Comparison of ENCODE assay signal across 8 cellular contexts in the genomic region with DNA sequence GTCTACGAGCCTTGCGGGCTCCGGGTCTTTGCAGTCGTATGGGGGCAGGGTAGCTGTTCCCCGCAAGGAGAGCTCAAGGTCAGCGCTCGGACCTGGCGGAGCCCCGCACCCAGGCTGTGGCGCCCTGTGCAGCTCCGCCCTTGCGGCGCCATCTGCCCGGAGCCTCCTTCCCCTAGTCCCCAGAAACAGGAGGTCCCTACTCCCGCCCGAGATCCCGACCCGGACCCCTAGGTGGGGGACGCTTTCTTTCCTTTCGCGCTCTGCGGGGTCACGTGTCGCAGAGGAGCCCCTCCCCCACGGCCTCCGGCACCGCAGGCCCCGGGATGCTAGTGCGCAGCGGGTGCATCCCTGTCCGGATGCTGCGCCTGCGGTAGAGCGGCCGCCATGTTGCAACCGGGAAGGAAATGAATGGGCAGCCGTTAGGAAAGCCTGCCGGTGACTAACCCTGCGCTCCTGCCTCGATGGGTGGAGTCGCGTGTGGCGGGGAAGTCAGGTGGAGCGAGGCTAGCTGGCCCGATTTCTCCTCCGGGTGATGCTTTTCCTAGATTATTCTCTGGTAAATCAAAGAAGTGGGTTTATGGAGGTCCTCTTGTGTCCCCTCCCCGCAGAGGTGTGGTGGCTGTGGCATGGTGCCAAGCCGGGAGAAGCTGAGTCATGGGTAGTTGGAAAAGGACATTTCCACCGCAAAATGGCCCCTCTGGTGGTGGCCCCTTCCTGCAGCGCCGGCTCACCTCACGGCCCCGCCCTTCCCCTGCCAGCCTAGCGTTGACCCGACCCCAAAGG. TPM values are rescaled to one million over a fixed set of nuclear protein-coding genes. Genes with fewer than 3 reads are reported as not detected.
A peak's percentile ranks its signal among the peaks of the same experiment; 100 is the strongest.
DNase-seq lines count a peak whose midpoint lies in the region; ATAC-seq, FAIRE-seq and TF ChIP-seq lines count a peak whose summit lies in the region.

No MANE protein-coding gene starts in this region.

- no peak for TF ChIP-seq EP300 in HepG2 (IDR thresholded peaks at IDR 0.05; ENCODE audit: low read depth in 2 of 2, low read length in 2 of 2)
- TF ChIP-seq EP300 in HepG2 (CRISPR knock-in tag; IDR thresholded peaks at IDR 0.05; ENCODE audit: borderline replicate concordance), result no peak

- H3F3A ChIP-seq in DOHH2 (ENCODE audit: control insufficient read depth, insufficient read depth), result peaks cover 80% of the 10 kb centered on the region

- H3K4me1 Mint-ChIP-seq in activated CD4-positive, alpha-beta T cell treated with anti-CD3 and anti-CD28 coated beads, Interleukin-2, amount 10 ng/mL, durations not matched to agents 24 days and 14 days, result peaks cover 50% of the 10 kb centered on the region

- in situ Hi-C loops in HepG2 (cut with HindIII; ENCODE audit: extremely low pct_ligation_motif_present, low pct_unique_long_range_greater_than_20kb), result loop anchor here (10.0 kb wide), 1 partner anchor 110 kb away; no protein-coding TSS in a partner anchor

- intact Hi-C loops in activated CD4-positive, alpha-beta T cell treated with anti-CD3 and anti-CD28 coated beads, Interleukin-2, amount 10 ng/mL, durations not matched to agents 24 days and 14 days (cut with micrococcal nuclease), result loop anchor here (1.0 to 2.0 kb wide), 7 partner anchors 22 to 338 kb away; a partner anchor contains a TSS
- intact Hi-C loops in HepG2 (cut with micrococcal nuclease; ENCODE audit: unreplicated experiment), result loop anchor here (10.0 kb wide), 2 partner anchors 60 to 190 kb away; a partner anchor contains a TSS

- H3K27me3 ChIP-seq in DOHH2 (ENCODE audit: control insufficient read depth, low read length) (no peaks in the 10 kb centered on the region), HepG2 (ENCODE audit: control insufficient read depth in 1 of 2, insufficient read depth in 2 of 2, low read length in 2 of 2) (no peaks in the 10 kb centered on the region; a peak in 1 of 5 replicates)

- H3K36me3 Mint-ChIP-seq in activated CD4-positive, alpha-beta T cell treated with anti-CD3 and anti-CD28 coated beads, Interleukin-2, amount 10 ng/mL, durations not matched to agents 24 days and 14 days (ENCODE audit: low read depth), result peaks cover 73% of the 10 kb centered on the region

- H3K9me3 Mint-ChIP-seq in activated CD4-positive, alpha-beta T cell treated with anti-CD3 and anti-CD28 coated beads, Interleukin-2, amount 10 ng/mL, durations not matched to agents 24 days and 14 days, result no peaks in the 10 kb centered on the region

- H2AFZ ChIP-seq in HepG2 (ENCODE audit: low read length), result no peak overlapping the region

- H3K36me3 ChIP-seq in DOHH2 (ENCODE audit: control insufficient read depth, low read length), result peaks cover 96% of the 10 kb centered on the region
- H3K36me3 ChIP-seq in HepG2 (replicated peaks in 1 of 2; ENCODE audit: control insufficient read depth in 1 of 2, insufficient read depth in 2 of 2, low read length in 2 of 2), result peaks cover 2 to 45% of the 10 kb centered on the region in 2 experiments

- H3K9ac ChIP-seq in HepG2 (ENCODE audit: insufficient read depth, low read depth, low read length), result peak overlapping the region; percentile 96

- WGBS in HepG2 (ENCODE audit: low lambda C conversion rate), result 0% methylated on average over 13 of the region's 55 CpGs

- no peak; a peak in 1 of 4 replicates for TF ChIP-seq POLR2A in HepG2 (IDR thresholded peaks at IDR 0.05; ENCODE audit: insufficient read depth in 1 of 2, low read depth in 2 of 2, low read length in 2 of 2)

- peaks cover 54% of the 10 kb centered on the region for H3K79me2 ChIP-seq in DOHH2 (ENCODE audit: control insufficient read depth, low read length)
- peaks cover 33% of the 10 kb centered on the region for H3K79me2 ChIP-seq in HepG2 (ENCODE audit: insufficient read depth, low read length)

- no peak; the same call in 1 of the 2 replicates for TF ChIP-seq RAD21 in HepG2 (CRISPR knock-in tag; IDR thresholded peaks at IDR 0.05)

- peak overlapping the region; percentile 92 for H3K4me3 Mint-ChIP-seq in activated CD4-positive, alpha-beta T cell treated with anti-CD3 and anti-CD28 coated beads, Interleukin-2, amount 10 ng/mL, durations not matched to agents 24 days and 14 days

- peak; percentile 78 for DNase-seq in NCI-H226
- DNase-seq in activated CD4-positive, alpha-beta T cell treated with anti-CD3 and anti-CD28 coated beads, Interleukin-2, amount 10 ng/mL, durations not matched to agents 24 days and 14 days, result peak; percentile 94
- peak; percentile 32 for DNase-seq in cortex of kidney (lab: John Stamatoyannopoulos, UW)
- peak; percentile 22 for DNase-seq in HepG2 (ENCODE audit: low spot score)
- DNase-seq in stimulated activated CD4-positive, alpha-beta T cell treated with anti-CD3 and anti-CD28 coated beads, Interleukin-2, amount 100 ng/mL, for 48 hours, result peak; percentile 70 to 71

- H3K4me3 ChIP-seq in DOHH2 (ENCODE audit: low read length), result peak overlapping the region; percentile 88
- peak overlapping the region; percentile 94 to 99 (median 97) for H3K4me3 ChIP-seq in HepG2 (replicated peaks in 1 of 3; ENCODE audit: insufficient read depth in 1 of 3, low read depth in 2 of 3, low read length in 3 of 3)

- peak; percentile 13 for TF ChIP-seq CTCF in DOHH2 (IDR thresholded peaks at IDR 0.05; ENCODE audit: low read depth, low read length, poor library complexity, severe bottlenecking)
- no peak for TF ChIP-seq CTCF in HepG2 (CRISPR knock-in tag; IDR thresholded peaks at IDR 0.05)

- peak overlapping the region; percentile 99 for H3K27ac Mint-ChIP-seq in activated CD4-positive, alpha-beta T cell treated with anti-CD3 and anti-CD28 coated beads, Interleukin-2, amount 10 ng/mL, durations not matched to agents 24 days and 14 days

- POLR2A ChIA-PET in HepG2 (lab: Yijun Ruan, JAX), result interaction anchor here (0.8 to 3.2 kb wide), 20 partner anchors 11 to 317 kb away, joined by 3 to 54 read pairs (median 5); a partner anchor contains a TSS

- H3K9me2 ChIP-seq in DOHH2 (replicated peaks; ENCODE audit: control insufficient read depth, low read length), result no peaks in the 10 kb centered on the region

- H4K20me1 ChIP-seq in DOHH2 (ENCODE audit: control insufficient read depth, insufficient read depth, low read depth, low read length) (peaks cover 13% of the 10 kb centered on the region), HepG2 (ENCODE audit: insufficient read depth, low read length) (peaks cover 41% of the 10 kb centered on the region)

- no peaks in the 10 kb centered on the region for H3K27me3 Mint-ChIP-seq in activated CD4-positive, alpha-beta T cell treated with anti-CD3 and anti-CD28 coated beads, Interleukin-2, amount 10 ng/mL, durations not matched to agents 24 days and 14 days

- CTCF ChIA-PET in HepG2 (lab: Yijun Ruan, JAX; ENCODE audit: low intra/inter-chr PET ratio, low total read pairs), result no interaction called here

- ATAC-seq in HG02588 (IDR thresholded peaks at IDR 0.05; ENCODE audit: unreplicated experiment) (peak; percentile 14), HepG2 (no peak; the same call in 2 of the 3 replicates), GM21723 (IDR thresholded peaks at IDR 0.05; ENCODE audit: unreplicated experiment) (no peak)

- H3K9me3 ChIP-seq in DOHH2 (ENCODE audit: control insufficient read depth, insufficient read depth, low read length) (no peaks in the 10 kb centered on the region), HepG2 (ENCODE audit: low read length) (no peaks in the 10 kb centered on the region)

- peak overlapping the region; percentile 97 for H3K27ac ChIP-seq in DOHH2 (ENCODE audit: low read depth, low read length)
- H3K27ac ChIP-seq in HepG2 (ENCODE audit: extremely low read length, insufficient read depth, low read length), result peak overlapping the region; percentile 97

- FAIRE-seq in HepG2 (lab: Jason Lieb, UNC), result no peak

- peaks cover 63% of the 10 kb centered on the region for H3K4me1 ChIP-seq in DOHH2 (ENCODE audit: control insufficient read depth, low read length)
- peaks cover 53% of the 10 kb centered on the region for H3K4me1 ChIP-seq in HepG2 (ENCODE audit: insufficient read depth, low read length)

- no TSS peak for BruUV-seq in HepG2 (replicated peaks; lab: Mats Ljungman, UMichigan)

- H3K4me2 ChIP-seq in DOHH2 (ENCODE audit: low read length) (peak overlapping the region; percentile 89), HepG2 (ENCODE audit: low read depth, low read length) (peak overlapping the region; percentile 98)

RNA-seq across cellular contexts. Expression of a gene that starts 0.8 kb away (rescaled TPM):
- total RNA-seq in activated CD4-positive, alpha-beta T cell treated with anti-CD3 and anti-CD28 coated beads, Interleukin-2, amount 10 ng/mL, durations not matched to agents 24 days and 14 days, result 4,585 and 4,599 TPM in 2 replicates
- total RNA-seq in HepG2 (2016; rRNA removed; fragmentation: Illumina TruSeq; extraction: Trizol), result 3,038 and 4,052 TPM in 2 replicates
- total RNA-seq in HepG2 (2016; cell fraction: cytosol; rRNA removed; fragmentation: Illumina TruSeq; extraction: Trizol; ENCODE audit: low read depth), result 4,250 and 4,349 TPM in 2 replicates
- total RNA-seq in HepG2 (2016; cell fraction: insoluble cytoplasmic fraction; rRNA removed; fragmentation: Illumina TruSeq; extraction: Trizol), result 3,016 and 4,088 TPM in 2 replicates
- 3,384 and 3,615 TPM in 2 replicates for total RNA-seq in HepG2 (2016; cell fraction: membrane; rRNA removed; fragmentation: Illumina TruSeq; extraction: Trizol)
- 1,080 and 1,144 TPM in 2 replicates for total RNA-seq in HepG2 (2016; cell fraction: nucleus; rRNA removed; fragmentation: Illumina TruSeq; extraction: Trizol)
- polyA plus RNA-seq in HepG2 (2011; rRNA removed), result 12,395 and 12,722 TPM in 2 replicates
- 13,143 and 20,886 TPM in 2 replicates for polyA plus RNA-seq in HepG2 (2011; cell fraction: cytosol; rRNA removed)
- 4,563 and 5,385 TPM in 2 replicates for polyA plus RNA-seq in HepG2 (2011; cell fraction: nucleus; rRNA removed)
- polyA plus RNA-seq in HepG2 (2012), result 4,491 and 5,608 TPM in 2 replicates
- 5,853 and 5,973 TPM in 2 replicates for polyA plus RNA-seq in HepG2 (2016; cell fraction: cytosol; fragmentation: Illumina TruSeq; extraction: Trizol; ENCODE audit: low read depth)
- 5,263 and 5,331 TPM in 2 replicates for polyA plus RNA-seq in HepG2 (2016; cell fraction: insoluble cytoplasmic fraction; fragmentation: Illumina TruSeq; extraction: Trizol; ENCODE audit: low read depth)
- 4,187 and 4,205 TPM in 2 replicates for polyA plus RNA-seq in HepG2 (2016; cell fraction: membrane; fragmentation: Illumina TruSeq; extraction: Trizol; ENCODE audit: low read depth)
- 2,003 and 2,068 TPM in 2 replicates for polyA plus RNA-seq in HepG2 (2016; cell fraction: nucleus; fragmentation: Illumina TruSeq; extraction: Trizol; ENCODE audit: insufficient read depth, low read depth)
- polyA minus RNA-seq in HepG2 (2011; rRNA and poly(A)+ RNA removed; ENCODE audit: low replicate concordance), result 14,131 and 14,841 TPM in 2 replicates
- polyA minus RNA-seq in HepG2 (2011; cell fraction: cytosol; rRNA and poly(A)+ RNA removed), result 5,645 and 5,680 TPM in 2 replicates
- 1,044 and 1,523 TPM in 2 replicates for polyA minus RNA-seq in HepG2 (2011; cell fraction: nucleus; rRNA and poly(A)+ RNA removed)

RNA-seq across cellular contexts. Expression of a gene that starts 20.7 kb away (rescaled TPM):
- 16.0 and 16.9 TPM in 2 replicates for total RNA-seq in activated CD4-positive, alpha-beta T cell treated with anti-CD3 and anti-CD28 coated beads, Interleukin-2, amount 10 ng/mL, durations not matched to agents 24 days and 14 days
- total RNA-seq in HepG2 (2016; rRNA removed; fragmentation: Illumina TruSeq; extraction: Trizol), result 7.0 and 12.8 TPM in 2 replicates
- total RNA-seq in HepG2 (2016; cell fraction: cytosol; rRNA removed; fragmentation: Illumina TruSeq; extraction: Trizol; ENCODE audit: low read depth), result 2.3 and 2.6 TPM in 2 replicates
- 6.1 and 12.5 TPM in 2 replicates for total RNA-seq in HepG2 (2016; cell fraction: insoluble cytoplasmic fraction; rRNA removed; fragmentation: Illumina TruSeq; extraction: Trizol)
- 4.1 and 5.9 TPM in 2 replicates for total RNA-seq in HepG2 (2016; cell fraction: membrane; rRNA removed; fragmentation: Illumina TruSeq; extraction: Trizol)
- total RNA-seq in HepG2 (2016; cell fraction: nucleus; rRNA removed; fragmentation: Illumina TruSeq; extraction: Trizol), result 13.7 and 16.1 TPM in 2 replicates
- polyA plus RNA-seq in HepG2 (2011; rRNA removed), result 14.6 and 18.3 TPM in 2 replicates
- 7.8 and 9.6 TPM in 2 replicates for polyA plus RNA-seq in HepG2 (2011; cell fraction: cytosol; rRNA removed)
- polyA plus RNA-seq in HepG2 (2011; cell fraction: nucleus; rRNA removed), result 132 TPM in 2 replicates
- polyA plus RNA-seq in HepG2 (2012), result 8.0 and 11.7 TPM in 2 replicates
- 1.9 TPM in 2 replicates for polyA plus RNA-seq in HepG2 (2016; cell fraction: cytosol; fragmentation: Illumina TruSeq; extraction: Trizol; ENCODE audit: low read depth)
- 6.6 and 8.2 TPM in 2 replicates for polyA plus RNA-seq in HepG2 (2016; cell fraction: insoluble cytoplasmic fraction; fragmentation: Illumina TruSeq; extraction: Trizol; ENCODE audit: low read depth)
- 3.2 and 3.5 TPM in 2 replicates for polyA plus RNA-seq in HepG2 (2016; cell fraction: membrane; fragmentation: Illumina TruSeq; extraction: Trizol; ENCODE audit: low read depth)
- 54.2 and 55.8 TPM in 2 replicates for polyA plus RNA-seq in HepG2 (2016; cell fraction: nucleus; fragmentation: Illumina TruSeq; extraction: Trizol; ENCODE audit: insufficient read depth, low read depth)
- 0.61 and 11.8 TPM in 2 replicates for polyA minus RNA-seq in HepG2 (2011; rRNA and poly(A)+ RNA removed; ENCODE audit: low replicate concordance)
- polyA minus RNA-seq in HepG2 (2011; cell fraction: cytosol; rRNA and poly(A)+ RNA removed), result 2.9 and 3.4 TPM in 2 replicates
- polyA minus RNA-seq in HepG2 (2011; cell fraction: nucleus; rRNA and poly(A)+ RNA removed), result 12.5 and 14.4 TPM in 2 replicates

RNA-seq across cellular contexts. Expression of a gene that starts 33.0 kb away (rescaled TPM):
- total RNA-seq in activated CD4-positive, alpha-beta T cell treated with anti-CD3 and anti-CD28 coated beads, Interleukin-2, amount 10 ng/mL, durations not matched to agents 24 days and 14 days, result 192 and 193 TPM in 2 replicates
- 50.0 and 56.7 TPM in 2 replicates for total RNA-seq in HepG2 (2016; rRNA removed; fragmentation: Illumina TruSeq; extraction: Trizol)
- 12.9 and 15.9 TPM in 2 replicates for total RNA-seq in HepG2 (2016; cell fraction: cytosol; rRNA removed; fragmentation: Illumina TruSeq; extraction: Trizol; ENCODE audit: low read depth)
- 47.8 and 60.1 TPM in 2 replicates for total RNA-seq in HepG2 (2016; cell fraction: insoluble cytoplasmic fraction; rRNA removed; fragmentation: Illumina TruSeq; extraction: Trizol)
- 14.5 and 16.3 TPM in 2 replicates for total RNA-seq in HepG2 (2016; cell fraction: membrane; rRNA removed; fragmentation: Illumina TruSeq; extraction: Trizol)
- 58.7 and 75.9 TPM in 2 replicates for total RNA-seq in HepG2 (2016; cell fraction: nucleus; rRNA removed; fragmentation: Illumina TruSeq; extraction: Trizol)
- 47.3 and 52.9 TPM in 2 replicates for polyA plus RNA-seq in HepG2 (2011; rRNA removed)
- 23.1 and 25.0 TPM in 2 replicates for polyA plus RNA-seq in HepG2 (2011; cell fraction: cytosol; rRNA removed)
- polyA plus RNA-seq in HepG2 (2011; cell fraction: nucleus; rRNA removed), result 189 and 191 TPM in 2 replicates
- polyA plus RNA-seq in HepG2 (2012), result 39.3 and 51.1 TPM in 2 replicates
- polyA plus RNA-seq in HepG2 (2016; cell fraction: cytosol; fragmentation: Illumina TruSeq; extraction: Trizol; ENCODE audit: low read depth), result 5.0 and 5.2 TPM in 2 replicates
- 58.8 and 61.3 TPM in 2 replicates for polyA plus RNA-seq in HepG2 (2016; cell fraction: insoluble cytoplasmic fraction; fragmentation: Illumina TruSeq; extraction: Trizol; ENCODE audit: low read depth)
- polyA plus RNA-seq in HepG2 (2016; cell fraction: membrane; fragmentation: Illumina TruSeq; extraction: Trizol; ENCODE audit: low read depth), result 8.6 and 9.0 TPM in 2 replicates
- polyA plus RNA-seq in HepG2 (2016; cell fraction: nucleus; fragmentation: Illumina TruSeq; extraction: Trizol; ENCODE audit: insufficient read depth, low read depth), result 230 and 250 TPM in 2 replicates
- polyA minus RNA-seq in HepG2 (2011; rRNA and poly(A)+ RNA removed; ENCODE audit: low replicate concordance), result 70.3 and 126 TPM in 2 replicates
- polyA minus RNA-seq in HepG2 (2011; cell fraction: cytosol; rRNA and poly(A)+ RNA removed), result 17.4 and 20.0 TPM in 2 replicates
- 63.5 and 67.9 TPM in 2 replicates for polyA minus RNA-seq in HepG2 (2011; cell fraction: nucleus; rRNA and poly(A)+ RNA removed)

RNA-seq across cellular contexts. Expression of a gene that starts 41.2 kb away (rescaled TPM):
- total RNA-seq in activated CD4-positive, alpha-beta T cell treated with anti-CD3 and anti-CD28 coated beads, Interleukin-2, amount 10 ng/mL, durations not matched to agents 24 days and 14 days, result 104 and 106 TPM in 2 replicates
- 65.6 and 100 TPM in 2 replicates for total RNA-seq in HepG2 (2016; rRNA removed; fragmentation: Illumina TruSeq; extraction: Trizol)
- 7.2 and 7.6 TPM in 2 replicates for total RNA-seq in HepG2 (2016; cell fraction: cytosol; rRNA removed; fragmentation: Illumina TruSeq; extraction: Trizol; ENCODE audit: low read depth)
- 68.5 and 86.5 TPM in 2 replicates for total RNA-seq in HepG2 (2016; cell fraction: insoluble cytoplasmic fraction; rRNA removed; fragmentation: Illumina TruSeq; extraction: Trizol)
- total RNA-seq in HepG2 (2016; cell fraction: membrane; rRNA removed; fragmentation: Illumina TruSeq; extraction: Trizol), result 25.1 and 25.2 TPM in 2 replicates
- total RNA-seq in HepG2 (2016; cell fraction: nucleus; rRNA removed; fragmentation: Illumina TruSeq; extraction: Trizol), result 57.8 and 60.8 TPM in 2 replicates
- polyA plus RNA-seq in HepG2 (2011; rRNA removed), result 42.8 and 51.1 TPM in 2 replicates
- polyA plus RNA-seq in HepG2 (2011; cell fraction: cytosol; rRNA removed), result 32.2 and 41.0 TPM in 2 replicates
- polyA plus RNA-seq in HepG2 (2011; cell fraction: nucleus; rRNA removed), result 46.7 and 50.4 TPM in 2 replicates
- polyA plus RNA-seq in HepG2 (2012), result 31.0 and 53.6 TPM in 2 replicates
- polyA plus RNA-seq in HepG2 (2016; cell fraction: cytosol; fragmentation: Illumina TruSeq; extraction: Trizol; ENCODE audit: low read depth), result 3.4 and 4.5 TPM in 2 replicates
- 56.7 and 71.7 TPM in 2 replicates for polyA plus RNA-seq in HepG2 (2016; cell fraction: insoluble cytoplasmic fraction; fragmentation: Illumina TruSeq; extraction: Trizol; ENCODE audit: low read depth)
- polyA plus RNA-seq in HepG2 (2016; cell fraction: membrane; fragmentation: Illumina TruSeq; extraction: Trizol; ENCODE audit: low read depth), result 12.3 and 13.7 TPM in 2 replicates
- 73.7 and 78.3 TPM in 2 replicates for polyA plus RNA-seq in HepG2 (2016; cell fraction: nucleus; fragmentation: Illumina TruSeq; extraction: Trizol; ENCODE audit: insufficient read depth, low read depth)
- polyA minus RNA-seq in HepG2 (2011; rRNA and poly(A)+ RNA removed; ENCODE audit: low replicate concordance), result 92.8 and 252 TPM in 2 replicates
- 51.6 and 71.6 TPM in 2 replicates for polyA minus RNA-seq in HepG2 (2011; cell fraction: cytosol; rRNA and poly(A)+ RNA removed)
- 62.8 and 68.9 TPM in 2 replicates for polyA minus RNA-seq in HepG2 (2011; cell fraction: nucleus; rRNA and poly(A)+ RNA removed)

RNA-seq across cellular contexts. Expression of a gene that starts 42.0 kb away (rescaled TPM):
- total RNA-seq in activated CD4-positive, alpha-beta T cell treated with anti-CD3 and anti-CD28 coated beads, Interleukin-2, amount 10 ng/mL, durations not matched to agents 24 days and 14 days, result 277 and 280 TPM in 2 replicates
- 278 and 343 TPM in 2 replicates for total RNA-seq in HepG2 (2016; rRNA removed; fragmentation: Illumina TruSeq; extraction: Trizol)
- 189 and 218 TPM in 2 replicates for total RNA-seq in HepG2 (2016; cell fraction: cytosol; rRNA removed; fragmentation: Illumina TruSeq; extraction: Trizol; ENCODE audit: low read depth)
- total RNA-seq in HepG2 (2016; cell fraction: insoluble cytoplasmic fraction; rRNA removed; fragmentation: Illumina TruSeq; extraction: Trizol), result 286 and 361 TPM in 2 replicates
- total RNA-seq in HepG2 (2016; cell fraction: membrane; rRNA removed; fragmentation: Illumina TruSeq; extraction: Trizol), result 199 and 207 TPM in 2 replicates
- 80.6 and 104 TPM in 2 replicates for total RNA-seq in HepG2 (2016; cell fraction: nucleus; rRNA removed; fragmentation: Illumina TruSeq; extraction: Trizol)
- polyA plus RNA-seq in HepG2 (2011; rRNA removed), result 52.5 and 64.8 TPM in 2 replicates
- 82.5 and 89.0 TPM in 2 replicates for polyA plus RNA-seq in HepG2 (2011; cell fraction: cytosol; rRNA removed)
- polyA plus RNA-seq in HepG2 (2011; cell fraction: nucleus; rRNA removed), result 20.2 and 20.8 TPM in 2 replicates
- 128 and 181 TPM in 2 replicates for polyA plus RNA-seq in HepG2 (2012)
- polyA plus RNA-seq in HepG2 (2016; cell fraction: cytosol; fragmentation: Illumina TruSeq; extraction: Trizol; ENCODE audit: low read depth), result 188 and 220 TPM in 2 replicates
- 342 and 349 TPM in 2 replicates for polyA plus RNA-seq in HepG2 (2016; cell fraction: insoluble cytoplasmic fraction; fragmentation: Illumina TruSeq; extraction: Trizol; ENCODE audit: low read depth)
- polyA plus RNA-seq in HepG2 (2016; cell fraction: membrane; fragmentation: Illumina TruSeq; extraction: Trizol; ENCODE audit: low read depth), result 177 and 178 TPM in 2 replicates
- 114 and 136 TPM in 2 replicates for polyA plus RNA-seq in HepG2 (2016; cell fraction: nucleus; fragmentation: Illumina TruSeq; extraction: Trizol; ENCODE audit: insufficient read depth, low read depth)
- 25.3 and 67.0 TPM in 2 replicates for polyA minus RNA-seq in HepG2 (2011; rRNA and poly(A)+ RNA removed; ENCODE audit: low replicate concordance)
- polyA minus RNA-seq in HepG2 (2011; cell fraction: cytosol; rRNA and poly(A)+ RNA removed), result 12.4 and 18.6 TPM in 2 replicates
- 10.1 and 13.3 TPM in 2 replicates for polyA minus RNA-seq in HepG2 (2011; cell fraction: nucleus; rRNA and poly(A)+ RNA removed)

Comparison
In these comparisons a context has a peak if more than half of its experiments do, and no peak if none do; other contexts are left out.
1. DNase-seq: peak in every context shown above with its lines; median percentile 94 in activated CD4-positive, alpha-beta T cell treated with anti-CD3 and anti-CD28 coated beads, Interleukin-2, amount 10 ng/mL, durations not matched to agents 24 days and 14 days; 78 in NCI-H226; 70 in stimulated activated CD4-positive, alpha-beta T cell treated with anti-CD3 and anti-CD28 coated beads, Interleukin-2, amount 100 ng/mL, for 48 hours; 32 in cortex of kidney; 22 in HepG2.